In genomic region chr6:127404594-127405178, GRCh38 we compare ENCODE assay signal across 1 cellular context.
TF ChIP-seq lines count a peak whose summit lies in the region.

No MANE protein-coding gene starts in this region.

TF ChIP-seq in K562, 482 proteins besides CTCF, POLR2A, EP300 and RAD21 (continued from another document):
- TF ChIP-seq HNRNPL (IDR thresholded peaks at IDR 0.05; ENCODE audit: low read depth, low read length) (no peak), ZBED1 (IDR thresholded peaks at IDR 0.05) (no peak), NRF1 (conservative IDR thresholded peaks at IDR 0.05 in 1 of 2, IDR thresholded peaks at IDR 0.05 in 1 of 2) (no peak), NR3C1 (CRISPR knock-in tag; IDR thresholded peaks at IDR 0.05) (no peak), KDM2B (CRISPR knock-in tag; IDR thresholded peaks at IDR 0.05) (no peak), BDP1 (IDR thresholded peaks at IDR 0.05; ENCODE audit: insufficient read depth, insufficient read length) (no peak), HSF4 (CRISPR knock-in tag; IDR thresholded peaks at IDR 0.05; ENCODE audit: borderline replicate concordance) (no peak), HES1 (IDR thresholded peaks at IDR 0.05; ENCODE audit: low read depth) (no peak), SOX6 (IDR thresholded peaks at IDR 0.05) (no peak), ZC3H4 (CRISPR knock-in tag; IDR thresholded peaks at IDR 0.05; ENCODE audit: borderline replicate concordance) (no peak), RBBP5 (IDR thresholded peaks at IDR 0.05; ENCODE audit: borderline replicate concordance, insufficient read depth, low read length, poor library complexity, severe bottlenecking) (no peak)
